In genomic region chr17:56635640-56636039, GRCh38 we compare ENCODE assay signal across 1 cellular context.
TF ChIP-seq lines count a peak whose summit lies in the region.

No MANE protein-coding gene starts in this region.

TF ChIP-seq in SK-N-SH, 30 proteins besides CTCF, POLR2A, EP300 and RAD21 (continued from another document):
- peak; percentile 26; the same call in 1 of the 2 replicates for TF ChIP-seq NFIC (IDR thresholded peaks at IDR 0.05; ENCODE audit: borderline replicate concordance)
- no peak for TF ChIP-seq SMC3 (IDR thresholded peaks at IDR 0.05; ENCODE audit: low read depth, low read length)
- TF ChIP-seq NRF1 (IDR thresholded peaks at IDR 0.05; ENCODE audit: low read depth, low read length): no peak
- no peak for TF ChIP-seq MXI1 (IDR thresholded peaks at IDR 0.05; ENCODE audit: low read depth, low read length)
- peak; percentile 67 for TF ChIP-seq TCF12 (IDR thresholded peaks at IDR 0.05)
- TF ChIP-seq YY1 (IDR thresholded peaks at IDR 0.05; ENCODE audit: low read depth): no peak
- TF ChIP-seq GATA2 (CRISPR knock-in tag; IDR thresholded peaks at IDR 0.05): no peak
- TF ChIP-seq SIN3A (IDR thresholded peaks at IDR 0.05; ENCODE audit: borderline replicate concordance, low read depth, low read length): no peak
